ENCODE assay signal across 7 cellular contexts in genomic region chr11:62601364-62602140, GRCh38.
DNase-seq lines count a peak whose midpoint lies in the region; ATAC-seq lines count a peak whose summit lies in the region.

Gene MTA2, minus strand, starts transcription at chr11:62601865. Its CDS starts 415 bp downstream, at chr11:62601450.

- ATAC-seq in GM18508 (IDR thresholded peaks at IDR 0.05; ENCODE audit: insufficient read depth, unreplicated experiment) (peak; percentile 48), HG03025 (IDR thresholded peaks at IDR 0.05; ENCODE audit: low FRiP score, unreplicated experiment) (peak; percentile 62)

- DNase-seq in NCI-H2081 (lab: John Stamatoyannopoulos, UW) (peak; percentile 97 to 99), T1000 (lab: John Stamatoyannopoulos, UW) (peak; percentile 99), astrocyte of the hippocampus (ENCODE audit: low read depth, low spot score) (peak; percentile 99), hepatic stellate cell (ENCODE audit: low spot score) (peak; percentile 94), retina (peak; percentile 99)

Comparison
In these comparisons a context has a peak if more than half of its experiments do, and no peak if none do; other contexts are left out.
1. Peak in every context shown above with its lines: DNase-seq and ATAC-seq.